1 cellular context compared by ENCODE assay signal in the genomic region with DNA sequence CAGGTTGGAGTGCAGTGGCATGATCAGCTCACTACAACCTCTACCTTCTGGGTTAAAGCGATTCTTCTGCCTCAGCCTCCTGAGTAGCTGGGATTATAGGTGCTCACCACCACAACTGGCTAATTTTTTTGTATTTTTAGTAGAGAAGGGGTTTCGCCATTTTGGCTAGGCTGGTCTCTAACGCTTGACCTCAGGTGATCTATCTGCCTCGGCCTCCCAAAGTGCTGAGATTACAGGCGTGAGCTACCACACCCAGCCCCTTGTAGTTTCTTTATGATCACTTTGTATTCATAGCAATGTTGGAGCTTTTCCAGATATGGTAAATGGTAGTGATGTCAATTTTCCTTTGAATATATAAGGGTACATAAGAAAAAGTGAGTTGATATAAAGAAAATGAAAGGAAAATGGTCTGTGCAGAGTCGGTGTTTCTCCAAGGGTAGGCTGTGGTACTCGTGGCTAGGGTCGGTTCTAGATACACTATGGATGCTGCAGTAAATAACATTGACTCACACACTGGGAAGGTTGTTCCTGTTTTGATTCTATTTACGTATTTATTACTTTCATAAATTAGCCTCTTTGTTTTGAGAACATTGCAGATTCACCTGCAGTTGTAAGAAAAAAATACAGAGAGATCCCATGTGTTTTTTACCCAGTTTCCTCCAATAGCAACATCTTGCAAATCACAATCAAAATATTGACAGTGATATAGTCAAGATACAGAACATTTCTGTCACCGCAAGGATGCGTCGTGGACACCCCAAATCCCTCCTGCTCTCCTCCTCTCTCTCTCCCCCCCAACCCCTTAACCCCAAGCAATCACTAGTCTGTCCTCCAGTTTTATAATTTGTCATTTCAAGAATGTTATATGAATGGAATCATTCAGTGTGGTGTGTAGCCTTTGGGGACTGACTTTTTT.
TF ChIP-seq lines count a peak whose summit lies in the region.

No MANE protein-coding gene starts in this region.

TF ChIP-seq in GM12878, 131 proteins besides CTCF, POLR2A, EP300 and RAD21:
- no peak for TF ChIP-seq STAT1 (conservative IDR thresholded peaks at IDR 0.05)
- TF ChIP-seq YY1 (IDR thresholded peaks at IDR 0.05; ENCODE audit: low read depth, low read length): 0 out of 2 replicates have a peak, but pooled peaks have one; percentile 22
- TF ChIP-seq HCFC1 (IDR thresholded peaks at IDR 0.05; ENCODE audit: low read length): no peak
